In genomic region chr5:113601423-113601822, GRCh38 we compare ENCODE assay signal across 18 cellular contexts.
DNase-seq lines count a peak whose midpoint lies in the region; ATAC-seq, FAIRE-seq and TF ChIP-seq lines count a peak whose summit lies in the region.
"Had no signal": no experiment of that assay in that cellular context is flagged by ENCODE, and none has a peak within 500 bp of the region (broad histone marks: within the 10 kb centered on the region; RNA-seq: fewer than 3 reads in every experiment).

No MANE protein-coding gene starts in this region.

- H3K4me1 ChIP-seq in right lobe of liver (no peaks in the 10 kb centered on the region), HepG2 (ENCODE audit: insufficient read depth, low read length) (0 out of 2 replicates have a peak, but pooled peaks cover 6% of the 10 kb centered on the region)

- DNase-seq in right lobe of liver (no peak), HepG2 (ENCODE audit: low spot score) (no peak), caudate nucleus (lab: John Stamatoyannopoulos, UW) (peak in 1 of 61 donors; percentile 51), putamen (ENCODE audit: low spot score) (peak; percentile 54), NCI-H128 (lab: John Stamatoyannopoulos, UW; ENCODE audit: unreplicated experiment) (no peak)
- no peak for DNase-seq in activated T-helper 2 cell treated with anti-CD3 and anti-CD28 coated beads, Interferon-gamma antibody, Interleukin-2, Interleukin-4, amounts not matched to agents 10 μg/mL and 5 μg/mL and 100 μg/mL, durations not matched to agents 14 hours and 24 hours and 36 hours (ENCODE audit: low spot score)
- DNase-seq: C1 segment of cervical spinal cord; Calu3; CD4-positive, alpha-beta memory T cell; COR-L47; DMS153; DND-41; GOT3; HFFc6 had no signal

- no peak overlapping the region for H2AFZ ChIP-seq in HepG2 (ENCODE audit: low read length)

- no peaks in the 10 kb centered on the region for H4K20me1 ChIP-seq in HepG2 (ENCODE audit: insufficient read depth, low read length)

- no peaks in the 10 kb centered on the region for H3K79me2 ChIP-seq in HepG2 (ENCODE audit: insufficient read depth, low read length)

- TF ChIP-seq EP300 in HepG2 (IDR thresholded peaks at IDR 0.05; ENCODE audit: low read depth in 2 of 2, low read length in 2 of 2) (no peak), HepG2 (CRISPR knock-in tag; IDR thresholded peaks at IDR 0.05; ENCODE audit: borderline replicate concordance) (no peak)

- in situ Hi-C loops in HepG2 (cut with HindIII; ENCODE audit: extremely low pct_ligation_motif_present, low pct_unique_long_range_greater_than_20kb), result loop anchor here (10.0 to 25.0 kb wide), 2 partner anchors 227 to 1461 kb away; no protein-coding TSS in a partner anchor

- H3K4me3 ChIP-seq in right lobe of liver (no peak overlapping the region), HepG2 (replicated peaks in 1 of 3; ENCODE audit: insufficient read depth in 1 of 3, low read depth in 2 of 3, low read length in 3 of 3) (no peak overlapping the region)
- H3K4me3 ChIP-seq: HAP-1 had no signal

- H3K36me3 Mint-ChIP-seq in activated T-helper 2 cell treated with anti-CD3 and anti-CD28 coated beads, Interferon-gamma antibody, Interleukin-2, Interleukin-4, amounts not matched to agents 10 μg/mL and 5 μg/mL and 100 μg/mL, durations not matched to agents 14 hours and 24 hours and 36 hours (ENCODE audit: low read depth), result no peaks in the 10 kb centered on the region
- H3K36me3 Mint-ChIP-seq: CD4-positive, alpha-beta memory T cell had no signal

- H3K27me3 Mint-ChIP-seq in activated T-helper 2 cell treated with anti-CD3 and anti-CD28 coated beads, Interferon-gamma antibody, Interleukin-2, Interleukin-4, amounts not matched to agents 10 μg/mL and 5 μg/mL and 100 μg/mL, durations not matched to agents 14 hours and 24 hours and 36 hours (ENCODE audit: low read depth), result peaks cover 28% of the 10 kb centered on the region

- no peak overlapping the region for H3K9ac ChIP-seq in HepG2 (ENCODE audit: insufficient read depth, low read depth, low read length)

- H3K4me1 Mint-ChIP-seq in activated T-helper 2 cell treated with anti-CD3 and anti-CD28 coated beads, Interferon-gamma antibody, Interleukin-2, Interleukin-4, amounts not matched to agents 10 μg/mL and 5 μg/mL and 100 μg/mL, durations not matched to agents 14 hours and 24 hours and 36 hours (ENCODE audit: low read depth), result peaks cover 10% of the 10 kb centered on the region

- TF ChIP-seq POLR2A in right lobe of liver (IDR thresholded peaks at IDR 0.05) (no peak), HepG2 (IDR thresholded peaks at IDR 0.05; ENCODE audit: insufficient read depth in 1 of 2, low read depth in 2 of 2, low read length in 2 of 2) (no peak)

- H3K36me3 ChIP-seq in right lobe of liver (no peaks in the 10 kb centered on the region), HepG2 (replicated peaks in 1 of 2; ENCODE audit: control insufficient read depth in 1 of 2, insufficient read depth in 2 of 2, low read length in 2 of 2) (no peaks in the 10 kb centered on the region)
- H3K36me3 ChIP-seq: HAP-1 had no signal

- no peak overlapping the region for H3K4me3 Mint-ChIP-seq in activated T-helper 2 cell treated with anti-CD3 and anti-CD28 coated beads, Interferon-gamma antibody, Interleukin-2, Interleukin-4, amounts not matched to agents 10 μg/mL and 5 μg/mL and 100 μg/mL, durations not matched to agents 14 hours and 24 hours and 36 hours (ENCODE audit: low read depth)
- H3K4me3 Mint-ChIP-seq: CD4-positive, alpha-beta memory T cell; HFFc6 had no signal

- no peak for TF ChIP-seq CTCF in right lobe of liver (IDR thresholded peaks at IDR 0.05)
- TF ChIP-seq CTCF in HepG2 (CRISPR knock-in tag; IDR thresholded peaks at IDR 0.05), result no peak

- FAIRE-seq in HepG2 (lab: Jason Lieb, UNC), result no peak
- FAIRE-seq: G401.6, GM12892, H54 had no signal

- 36% methylated on average over 1 of the region's 1 CpG for WGBS in right lobe of liver (ENCODE audit: insufficient coverage, low coverage, low lambda C conversion rate, missing lambda C conversion rate)
- 10% methylated on average over 1 of the region's 1 CpG for WGBS in HepG2 (ENCODE audit: low lambda C conversion rate)

- no peak overlapping the region for H3K27ac Mint-ChIP-seq in activated T-helper 2 cell treated with anti-CD3 and anti-CD28 coated beads, Interferon-gamma antibody, Interleukin-2, Interleukin-4, amounts not matched to agents 10 μg/mL and 5 μg/mL and 100 μg/mL, durations not matched to agents 14 hours and 24 hours and 36 hours
- H3K27ac Mint-ChIP-seq: HFFc6 had no signal

- H3K27me3 ChIP-seq in right lobe of liver (no peaks in the 10 kb centered on the region), HepG2 (ENCODE audit: control insufficient read depth in 1 of 2, insufficient read depth in 2 of 2, low read length in 2 of 2) (no peaks in the 10 kb centered on the region)

- no peak overlapping the region for H3K4me2 ChIP-seq in HepG2 (ENCODE audit: low read depth, low read length)

- no peaks in the 10 kb centered on the region for H3K9me3 Mint-ChIP-seq in activated T-helper 2 cell treated with anti-CD3 and anti-CD28 coated beads, Interferon-gamma antibody, Interleukin-2, Interleukin-4, amounts not matched to agents 10 μg/mL and 5 μg/mL and 100 μg/mL, durations not matched to agents 14 hours and 24 hours and 36 hours
- H3K9me3 Mint-ChIP-seq: CD4-positive, alpha-beta memory T cell; HFFc6 had no signal

- POLR2A ChIA-PET in HepG2 (lab: Yijun Ruan, JAX), result no interaction called here

- intact Hi-C loops in right lobe of liver (cut with DNase I), result loop anchor here in 1 of 2 donors (10.0 kb wide), 1 partner anchor 217 kb away; no protein-coding TSS in a partner anchor
- intact Hi-C loops in HepG2 (cut with micrococcal nuclease; ENCODE audit: unreplicated experiment), result loop anchor here (10.0 kb wide), 1 partner anchor 157 kb away; no protein-coding TSS in a partner anchor
- intact Hi-C loops in activated T-helper 2 cell treated with anti-CD3 and anti-CD28 coated beads, Interferon-gamma antibody, Interleukin-2, Interleukin-4, amounts not matched to agents 10 μg/mL and 5 μg/mL and 100 μg/mL, durations not matched to agents 14 hours and 24 hours and 36 hours (cut with micrococcal nuclease), result no loop called here

- H3K27ac ChIP-seq in right lobe of liver (no peak overlapping the region), HepG2 (ENCODE audit: extremely low read length, insufficient read depth, low read length) (no peak overlapping the region), caudate nucleus (ENCODE audit: low read depth, low read length) (peak overlapping the region; percentile 63)

- CTCF ChIA-PET in HepG2 (lab: Yijun Ruan, JAX; ENCODE audit: low intra/inter-chr PET ratio, low total read pairs), result no interaction called here

- no peaks in the 10 kb centered on the region for H3K9me3 ChIP-seq in right lobe of liver
- no peaks in the 10 kb centered on the region for H3K9me3 ChIP-seq in HepG2 (ENCODE audit: low read length)
- H3K9me3 ChIP-seq: HAP-1 had no signal

- ATAC-seq in right lobe of liver (peak; percentile 33 to 58 (median 36)), HepG2 (no peak)

- no TSS peak for BruUV-seq in HepG2 (replicated peaks; lab: Mats Ljungman, UMichigan)

- TF ChIP-seq RAD21 in HepG2 (CRISPR knock-in tag; IDR thresholded peaks at IDR 0.05), result no peak

TF ChIP-seq in HepG2, 621 proteins besides CTCF, POLR2A, EP300 and RAD21 (continues in another document):
- TF ChIP-seq ZGPAT (CRISPR knock-in tag; IDR thresholded peaks at IDR 0.05), result no peak
- no peak for TF ChIP-seq ZNF749 (CRISPR knock-in tag; IDR thresholded peaks at IDR 0.05; ENCODE audit: borderline replicate concordance)
- TF ChIP-seq YY1 (IDR thresholded peaks at IDR 0.05; ENCODE audit: insufficient read depth, insufficient replicate concordance, low read depth, low read length), result no peak
- no peak for TF ChIP-seq ZFAT (CRISPR knock-in tag; conservative IDR thresholded peaks at IDR 0.05)
- no peak for TF ChIP-seq MED13 (CRISPR knock-in tag; IDR thresholded peaks at IDR 0.05)
- TF ChIP-seq ZNF556 (CRISPR knock-in tag; IDR thresholded peaks at IDR 0.05; ENCODE audit: borderline replicate concordance), result no peak
- TF ChIP-seq, protein P1, sequence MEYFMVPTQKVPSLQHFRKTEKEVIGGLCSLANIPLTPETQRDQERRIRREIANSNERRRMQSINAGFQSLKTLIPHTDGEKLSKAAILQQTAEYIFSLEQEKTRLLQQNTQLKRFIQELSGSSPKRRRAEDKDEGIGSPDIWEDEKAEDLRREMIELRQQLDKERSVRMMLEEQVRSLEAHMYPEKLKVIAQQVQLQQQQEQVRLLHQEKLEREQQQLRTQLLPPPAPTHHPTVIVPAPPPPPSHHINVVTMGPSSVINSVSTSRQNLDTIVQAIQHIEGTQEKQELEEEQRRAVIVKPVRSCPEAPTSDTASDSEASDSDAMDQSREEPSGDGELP (IDR thresholded peaks at IDR 0.05; ENCODE audit: borderline replicate concordance, low read depth), result no peak
- TF ChIP-seq ZNF781 (CRISPR knock-in tag; IDR thresholded peaks at IDR 0.05; ENCODE audit: borderline replicate concordance, not compliant biosample characterization), result no peak
- no peak for TF ChIP-seq FOSL1 (CRISPR knock-in tag; IDR thresholded peaks at IDR 0.05; ENCODE audit: borderline replicate concordance)
- no peak for TF ChIP-seq XRCC5 (optimal IDR thresholded peaks at IDR 0.05; ENCODE audit: low read length)
- no peak for TF ChIP-seq IKZF5 (CRISPR knock-in tag; IDR thresholded peaks at IDR 0.05)
- TF ChIP-seq KMT2B (CRISPR knock-in tag; IDR thresholded peaks at IDR 0.05), result no peak
- TF ChIP-seq ATF7 (IDR thresholded peaks at IDR 0.05), result no peak
- TF ChIP-seq ATF7 (CRISPR knock-in tag; IDR thresholded peaks at IDR 0.05), result no peak
